ENCODE assay signal across 8 cellular contexts in genomic region chr17:2531243-2531954, GRCh38. TPM values are rescaled to one million over a fixed set of nuclear protein-coding genes. Genes with fewer than 3 reads are reported as not detected.
DNase-seq lines count a peak whose midpoint lies in the region; ATAC-seq, FAIRE-seq and TF ChIP-seq lines count a peak whose summit lies in the region.
"Not testable (repeated sequence)": the region's sequence is repeated elsewhere in the genome, so short reads cannot be mapped to it uniquely, and the experiment has no call there.

No MANE protein-coding gene starts in this region.

- not testable (repeated sequence) for H3K9ac ChIP-seq in OCI-LY1 (ENCODE audit: low read length)

- TF ChIP-seq CTCF in OCI-LY1 (IDR thresholded peaks at IDR 0.05; ENCODE audit: low read length): not testable (repeated sequence)

- intact Hi-C loops in activated CD4-positive, alpha-beta T cell treated with anti-CD3 and anti-CD28 coated beads for 36 hours (cut with DNase I, micrococcal nuclease): not testable (repeated sequence)

- H3K4me3 Mint-ChIP-seq in CD4-positive, CD25-positive, alpha-beta regulatory T cell: peak overlapping the region in 2 of 4 donors; percentile 8 to 21
- peak overlapping the region; percentile 19 for H3K4me3 Mint-ChIP-seq in activated CD4-positive, alpha-beta T cell treated with anti-CD3 and anti-CD28 coated beads for 36 hours
- peak overlapping the region; percentile 6 for H3K4me3 Mint-ChIP-seq in activated T-cell treated with anti-CD3 and anti-CD28 coated beads, Interleukin-2, amount 50 U/mL, for 4 hours
- peak overlapping the region; percentile 64 for H3K4me3 Mint-ChIP-seq in activated naive CD8-positive, alpha-beta T cell treated with anti-CD3 and anti-CD28 coated beads, Interleukin-2, amount 50 U/mL, for 24 hours
- peak overlapping the region; percentile 62 to 87 (median 73) for H3K4me3 Mint-ChIP-seq in naive thymus-derived CD8-positive, alpha-beta T cell

- peak in 2 of 3 donors; percentile 9 to 18 for DNase-seq in CD4-positive, CD25-positive, alpha-beta regulatory T cell
- DNase-seq in GM18507 (ENCODE audit: extremely low spot score, insufficient read length, low read depth); activated T-cell treated with anti-CD3 and anti-CD28 coated beads, Interleukin-2, amount 50 U/mL, for 4 hours: not testable (repeated sequence)
- peak; percentile 24 for DNase-seq in activated CD4-positive, alpha-beta T cell treated with anti-CD3 and anti-CD28 coated beads for 36 hours
- peak; percentile 17 for DNase-seq in activated naive CD8-positive, alpha-beta T cell treated with anti-CD3 and anti-CD28 coated beads, Interleukin-2, amount 50 U/mL, for 24 hours
- peak in 7 of 10 donors; percentile 24 to 63 (median 29) for DNase-seq in naive thymus-derived CD8-positive, alpha-beta T cell
- DNase-seq in stimulated activated CD8-positive, alpha-beta memory T cell treated with anti-CD3 and anti-CD28 coated beads, Interleukin-4, amount 100 ng/mL, for 48 hours: peak; percentile 33

- not testable (repeated sequence) for ATAC-seq in CD4-positive, CD25-positive, alpha-beta regulatory T cell (ENCODE audit: low read depth in 2 of 2)
- ATAC-seq in activated CD4-positive, alpha-beta T cell treated with anti-CD3 and anti-CD28 coated beads for 36 hours: peak; percentile 81
- peak; percentile 72 to 83 for ATAC-seq in activated T-cell treated with anti-CD3 and anti-CD28 coated beads, Interleukin-2, amount 50 U/mL, for 4 hours
- peak; percentile 95 for ATAC-seq in activated naive CD8-positive, alpha-beta T cell treated with anti-CD3 and anti-CD28 coated beads, Interleukin-2, amount 50 U/mL, for 24 hours
- peak; percentile 63 to 88 for ATAC-seq in naive thymus-derived CD8-positive, alpha-beta T cell

- not testable (repeated sequence) for H3K27ac ChIP-seq in CD4-positive, CD25-positive, alpha-beta regulatory T cell (ENCODE audit: insufficient read depth, low read length, poor library complexity, severe bottlenecking); OCI-LY1 (ENCODE audit: low read depth, low read length, poor library complexity, severe bottlenecking)

- H3K4me1 ChIP-seq in CD4-positive, CD25-positive, alpha-beta regulatory T cell (ENCODE audit: control insufficient read depth, insufficient read depth, low read length, poor library complexity, severe bottlenecking); OCI-LY1 (ENCODE audit: insufficient read depth, low read length, severe bottlenecking): not testable (repeated sequence)

- not testable (repeated sequence) for H3F3A ChIP-seq in OCI-LY1 (ENCODE audit: insufficient read depth, low read length)

- not testable (repeated sequence) for H3K9me3 Mint-ChIP-seq in CD4-positive, CD25-positive, alpha-beta regulatory T cell; activated CD4-positive, alpha-beta T cell treated with anti-CD3 and anti-CD28 coated beads for 36 hours (ENCODE audit: low read depth); activated T-cell treated with anti-CD3 and anti-CD28 coated beads, Interleukin-2, amount 50 U/mL, for 4 hours; activated naive CD8-positive, alpha-beta T cell treated with anti-CD3 and anti-CD28 coated beads, Interleukin-2, amount 50 U/mL, for 24 hours; naive thymus-derived CD8-positive, alpha-beta T cell

- peak overlapping the region; percentile 36; the same call in 1 of the 2 replicates for H3K4me2 ChIP-seq in OCI-LY1 (ENCODE audit: low read length)

- H3K36me3 ChIP-seq in CD4-positive, CD25-positive, alpha-beta regulatory T cell (ENCODE audit: control insufficient read depth, insufficient read depth, low read length); OCI-LY1 (ENCODE audit: insufficient read depth, low read length): not testable (repeated sequence)

- peak; percentile 41 for FAIRE-seq in GM18507 (lab: Jason Lieb, UNC)

- H3K36me3 Mint-ChIP-seq in CD4-positive, CD25-positive, alpha-beta regulatory T cell; activated CD4-positive, alpha-beta T cell treated with anti-CD3 and anti-CD28 coated beads for 36 hours (ENCODE audit: low read depth); activated T-cell treated with anti-CD3 and anti-CD28 coated beads, Interleukin-2, amount 50 U/mL, for 4 hours (ENCODE audit: insufficient read depth); activated naive CD8-positive, alpha-beta T cell treated with anti-CD3 and anti-CD28 coated beads, Interleukin-2, amount 50 U/mL, for 24 hours (ENCODE audit: low read depth); naive thymus-derived CD8-positive, alpha-beta T cell: not testable (repeated sequence)

- H3K4me3 ChIP-seq in CD4-positive, CD25-positive, alpha-beta regulatory T cell (ENCODE audit: low read depth, low read length): peak overlapping the region; percentile 32
- H3K4me3 ChIP-seq in OCI-LY1 (ENCODE audit: low read depth, low read length, poor library complexity, severe bottlenecking): not testable (repeated sequence)

- H4K20me1 ChIP-seq in OCI-LY1 (ENCODE audit: insufficient read depth, low read length): not testable (repeated sequence)

- peak overlapping the region; percentile 87 for H2AFZ ChIP-seq in OCI-LY1 (ENCODE audit: low read length)

- H3K27ac Mint-ChIP-seq in CD4-positive, CD25-positive, alpha-beta regulatory T cell: peak overlapping the region in 1 of 3 donors; percentile 48
- H3K27ac Mint-ChIP-seq in activated CD4-positive, alpha-beta T cell treated with anti-CD3 and anti-CD28 coated beads for 36 hours: peak overlapping the region; percentile 51
- H3K27ac Mint-ChIP-seq in activated naive CD8-positive, alpha-beta T cell treated with anti-CD3 and anti-CD28 coated beads, Interleukin-2, amount 50 U/mL, for 24 hours: peak overlapping the region; percentile 80
- peak overlapping the region; percentile 56 to 89 (median 76) for H3K27ac Mint-ChIP-seq in naive thymus-derived CD8-positive, alpha-beta T cell

- CTCF ChIA-PET in activated CD4-positive, alpha-beta T cell treated with anti-CD3 and anti-CD28 coated beads for 36 hours (lab: Charles Lee): interaction anchor here (0.9 kb wide), 1 partner anchor 115 kb away, joined by 3 read pairs; no protein-coding TSS in a partner anchor

- POLR2A ChIA-PET in activated CD4-positive, alpha-beta T cell treated with anti-CD3 and anti-CD28 coated beads for 36 hours (lab: Charles Lee): interaction anchor here (1.1 kb wide), 1 partner anchor 20 kb away, joined by 5 read pairs; the partner anchor contains the start of gene METTL16
- POLR2A ChIA-PET in naive thymus-derived CD8-positive, alpha-beta T cell (lab: Charles Lee): interaction anchor here (1.1 kb wide), 1 partner anchor 20 kb away, joined by 3 read pairs; the partner anchor contains the start of gene METTL16

- H3K27me3 Mint-ChIP-seq in CD4-positive, CD25-positive, alpha-beta regulatory T cell; activated CD4-positive, alpha-beta T cell treated with anti-CD3 and anti-CD28 coated beads for 36 hours; activated T-cell treated with anti-CD3 and anti-CD28 coated beads, Interleukin-2, amount 50 U/mL, for 4 hours (ENCODE audit: low read depth); activated naive CD8-positive, alpha-beta T cell treated with anti-CD3 and anti-CD28 coated beads, Interleukin-2, amount 50 U/mL, for 24 hours; naive thymus-derived CD8-positive, alpha-beta T cell: not testable (repeated sequence)

- H3K27me3 ChIP-seq in CD4-positive, CD25-positive, alpha-beta regulatory T cell (ENCODE audit: control insufficient read depth, insufficient read depth, low read length); OCI-LY1 (ENCODE audit: insufficient read depth, low read length): not testable (repeated sequence)

- H3K9me2 ChIP-seq in OCI-LY1 (ENCODE audit: low read depth, low read length): not testable (repeated sequence)

- H3K9me3 ChIP-seq in CD4-positive, CD25-positive, alpha-beta regulatory T cell (ENCODE audit: control insufficient read depth in 2 of 2, low read length in 2 of 2); OCI-LY1 (ENCODE audit: low read length): not testable (repeated sequence)

- not testable (repeated sequence) for H3K79me2 ChIP-seq in OCI-LY1 (ENCODE audit: insufficient read depth, low read length)

- peaks cover 0 to 11% (median 3%) of the 10 kb centered on the region in 4 donors for H3K4me1 Mint-ChIP-seq in CD4-positive, CD25-positive, alpha-beta regulatory T cell
- not testable (repeated sequence) for H3K4me1 Mint-ChIP-seq in activated CD4-positive, alpha-beta T cell treated with anti-CD3 and anti-CD28 coated beads for 36 hours; activated T-cell treated with anti-CD3 and anti-CD28 coated beads, Interleukin-2, amount 50 U/mL, for 4 hours (ENCODE audit: low read depth)
- peaks cover 13% of the 10 kb centered on the region for H3K4me1 Mint-ChIP-seq in activated naive CD8-positive, alpha-beta T cell treated with anti-CD3 and anti-CD28 coated beads, Interleukin-2, amount 50 U/mL, for 24 hours
- peaks cover 6 to 13% (median 11%) of the 10 kb centered on the region in 4 donors for H3K4me1 Mint-ChIP-seq in naive thymus-derived CD8-positive, alpha-beta T cell

RNA-seq across cellular contexts. Expression of gene METTL16, which starts 19.7 kb away (rescaled TPM):
- 39.2 TPM for total RNA-seq in CD4-positive, CD25-positive, alpha-beta regulatory T cell
- polyA plus RNA-seq in CD4-positive, CD25-positive, alpha-beta regulatory T cell: 10 to 100 TPM; 12.9 to 18.1 (median 16.3) TPM
- 10 to 100 TPM; 50.1 to 61.6 TPM for total RNA-seq in activated CD4-positive, alpha-beta T cell treated with anti-CD3 and anti-CD28 coated beads for 36 hours
- 10 to 100 TPM; 69.7 to 73.9 (median 70.0) TPM for total RNA-seq in activated T-cell treated with anti-CD3 and anti-CD28 coated beads, Interleukin-2, amount 50 U/mL, for 4 hours
- 10 to 100 TPM; 63.9 to 67.2 TPM for total RNA-seq in naive thymus-derived CD8-positive, alpha-beta T cell
- polyA plus RNA-seq in naive thymus-derived CD8-positive, alpha-beta T cell: 10 to 100 TPM; 18.7 to 35.1 (median 24.1) TPM
